In the genomic region with DNA sequence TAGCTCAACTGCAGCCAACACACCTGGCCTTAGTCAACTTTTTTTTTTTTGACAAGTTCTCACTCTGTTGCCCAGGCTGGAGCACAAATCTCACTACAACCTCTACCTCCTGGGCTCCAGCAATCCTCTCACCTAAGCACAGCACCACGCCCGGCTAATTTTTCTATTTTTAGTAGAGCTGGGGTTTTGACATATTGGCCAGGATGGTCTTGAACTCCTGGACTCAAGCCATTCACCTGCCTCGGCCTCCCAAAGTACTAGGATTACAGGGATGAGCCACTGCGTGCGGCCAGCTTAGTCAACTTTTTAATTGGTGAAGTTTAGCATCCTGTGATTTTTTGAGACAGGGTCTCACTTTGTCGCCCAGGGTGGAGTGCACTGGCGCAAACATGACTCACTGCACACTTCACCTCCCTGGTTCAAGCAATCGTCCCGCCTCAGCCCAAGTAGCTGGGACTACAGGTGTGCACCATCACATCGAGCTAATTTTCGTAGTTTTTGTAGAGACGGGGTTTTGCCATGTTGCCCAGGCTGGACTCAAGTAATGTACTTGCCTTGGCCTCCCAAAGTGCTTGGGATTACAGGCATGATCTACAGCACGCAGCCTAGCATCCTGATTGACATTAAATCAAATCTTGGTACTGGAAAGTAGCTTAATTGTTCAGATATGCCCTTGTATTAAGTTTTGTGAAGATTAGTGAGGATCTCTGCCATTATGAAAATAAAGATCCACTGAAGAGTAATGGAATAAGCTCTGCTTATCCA, we compare ENCODE assay signal across 1 cellular context.
TF ChIP-seq lines count a peak whose summit lies in the region.

No MANE protein-coding gene starts in this region.

TF ChIP-seq in IMR-90, 13 proteins besides CTCF, POLR2A, EP300 and RAD21:
- TF ChIP-seq RFX5 (IDR thresholded peaks at IDR 0.05; ENCODE audit: low read depth, low read length): no peak
- no peak for TF ChIP-seq MXI1 (IDR thresholded peaks at IDR 0.05; ENCODE audit: borderline replicate concordance, low read depth, low read length)
- TF ChIP-seq SMC3 (IDR thresholded peaks at IDR 0.05; ENCODE audit: low read depth, low read length): no peak
- no peak for TF ChIP-seq USF2 (IDR thresholded peaks at IDR 0.05; ENCODE audit: low read depth, low read length)
- TF ChIP-seq MAZ (IDR thresholded peaks at IDR 0.05; ENCODE audit: borderline replicate concordance, low read depth, low read length): no peak
- TF ChIP-seq RCOR1 (IDR thresholded peaks at IDR 0.05; ENCODE audit: insufficient replicate concordance, low read length): no peak
- TF ChIP-seq CHD1 (IDR thresholded peaks at IDR 0.05; ENCODE audit: low read depth, low read length): no peak
- TF ChIP-seq MAFK (IDR thresholded peaks at IDR 0.05; ENCODE audit: low read depth, low read length): no peak
- TF ChIP-seq CEBPB (IDR thresholded peaks at IDR 0.05; ENCODE audit: low read depth, low read length): no peak
- no peak for TF ChIP-seq NFE2L2 (IDR thresholded peaks at IDR 0.05; ENCODE audit: low read depth, low read length)
- no peak for TF ChIP-seq BHLHE40 (IDR thresholded peaks at IDR 0.05; ENCODE audit: low read depth, low read length)
- TF ChIP-seq FOS (IDR thresholded peaks at IDR 0.05; ENCODE audit: low read depth, low read length): no peak
- TF ChIP-seq, protein P1, sequence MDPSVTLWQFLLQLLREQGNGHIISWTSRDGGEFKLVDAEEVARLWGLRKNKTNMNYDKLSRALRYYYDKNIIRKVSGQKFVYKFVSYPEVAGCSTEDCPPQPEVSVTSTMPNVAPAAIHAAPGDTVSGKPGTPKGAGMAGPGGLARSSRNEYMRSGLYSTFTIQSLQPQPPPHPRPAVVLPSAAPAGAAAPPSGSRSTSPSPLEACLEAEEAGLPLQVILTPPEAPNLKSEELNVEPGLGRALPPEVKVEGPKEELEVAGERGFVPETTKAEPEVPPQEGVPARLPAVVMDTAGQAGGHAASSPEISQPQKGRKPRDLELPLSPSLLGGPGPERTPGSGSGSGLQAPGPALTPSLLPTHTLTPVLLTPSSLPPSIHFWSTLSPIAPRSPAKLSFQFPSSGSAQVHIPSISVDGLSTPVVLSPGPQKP (IDR thresholded peaks at IDR 0.05; ENCODE audit: borderline replicate concordance, low read depth, low read length): no peak
